Comparison of ENCODE assay signal across 1 cellular context in genomic region chr10:88200637-88201036, GRCh38.
TF ChIP-seq lines count a peak whose summit lies in the region.

No MANE protein-coding gene starts in this region.

TF ChIP-seq in GM23338, 12 proteins besides CTCF, POLR2A, EP300 and RAD21 (continued from another document):
- TF ChIP-seq ZNF462 (CRISPR knock-in tag; IDR thresholded peaks at IDR 0.05): no peak
